In genomic region chrX:3638280-3638873, GRCh38 we compare ENCODE assay signal across 8 cellular contexts.
DNase-seq lines count a peak whose midpoint lies in the region; FAIRE-seq lines count a peak whose summit lies in the region.

No MANE protein-coding gene starts in this region.

- no peaks in the 10 kb centered on the region for H3K9me3 ChIP-seq in small intestine (ENCODE audit: control insufficient read depth, low read depth)

- 18% methylated on average over 6 of the region's 6 CpGs for WGBS in small intestine, 3 donors

- H3K27ac ChIP-seq in small intestine (ENCODE audit: low read depth in 1 of 2, low read length in 1 of 2): no peak overlapping the region

- peak; percentile 1 for DNase-seq in NCI-H1105 treated with DMSO at 0.1 percent for 48 hours (lab: John Stamatoyannopoulos, UW)
- DNase-seq in NCI-H1105 (lab: John Stamatoyannopoulos, UW): no peak
- peak; percentile 74 for DNase-seq in H7
- peak; percentile 45 for DNase-seq in NCI-H460 (ENCODE audit: extremely low read depth, low read depth)
- DNase-seq in activated T-helper 9 cell treated with anti-CD3 and anti-CD28 coated beads, Interleukin-2, amount 50 U/mL, for 16 hours (ENCODE audit: low read depth): peak; percentile 10
- DNase-seq in head of caudate nucleus: peak in 39 of 42 donors; percentile 7 to 70 (median 46)
- DNase-seq in small intestine: peak; percentile 38
- no peak for DNase-seq in activated CD4-positive, CD25-positive, alpha-beta regulatory T cell treated with anti-CD3 and anti-CD28 coated beads, Interleukin-2, amount 50 U/mL, for 72 hours

- H3K4me3 ChIP-seq in H7 (ENCODE audit: insufficient read depth, low read depth, low read length) (no peak overlapping the region), small intestine (ENCODE audit: low read depth in 1 of 2, low read length in 2 of 2) (no peak overlapping the region)

- H3K36me3 ChIP-seq in H7 (replicated peaks; ENCODE audit: control insufficient read depth, insufficient read depth, low read length): peaks cover 6% of the 10 kb centered on the region
- no peaks in the 10 kb centered on the region for H3K36me3 ChIP-seq in small intestine (ENCODE audit: control insufficient read depth in 2 of 2, insufficient read depth in 2 of 2, low read length in 2 of 2)

- no peak for FAIRE-seq in small intestine (lab: Jason Lieb, UNC)

- H3K4me1 ChIP-seq in small intestine (ENCODE audit: control insufficient read depth in 2 of 2, insufficient read depth in 1 of 2, low read depth in 1 of 2, low read length in 1 of 2): no peaks in the 10 kb centered on the region

- H3K27me3 ChIP-seq in H7 (ENCODE audit: control insufficient read depth, insufficient read depth, low read length): no peaks in the 10 kb centered on the region
- no peaks in the 10 kb centered on the region for H3K27me3 ChIP-seq in small intestine (ENCODE audit: control insufficient read depth in 2 of 2, insufficient read depth in 2 of 2, low read length in 2 of 2)

- intact Hi-C loops in head of caudate nucleus (cut with DNase I): no loop called here

Comparison
In these comparisons a context has a peak if more than half of its experiments do, and no peak if none do; other contexts are left out.
1. DNase-seq: peak in NCI-H1105 treated with DMSO at 0.1 percent for 48 hours (single experiment), H7 (single experiment), NCI-H460 (single experiment), activated T-helper 9 cell treated with anti-CD3 and anti-CD28 coated beads, Interleukin-2, amount 50 U/mL, for 16 hours (single experiment), head of caudate nucleus (39 of 42) and small intestine (single experiment); none in NCI-H1105 (single experiment) and activated CD4-positive, CD25-positive, alpha-beta regulatory T cell treated with anti-CD3 and anti-CD28 coated beads, Interleukin-2, amount 50 U/mL, for 72 hours (single experiment).